Comparison of ENCODE assay signal across 1 cellular context in genomic region chr5:179382486-179382885, GRCh38.
TF ChIP-seq lines count a peak whose summit lies in the region.

No MANE protein-coding gene starts in this region.

TF ChIP-seq in HepG2, 621 proteins besides CTCF, POLR2A, EP300 and RAD21:
- TF ChIP-seq NR2F2 (IDR thresholded peaks at IDR 0.05; ENCODE audit: borderline replicate concordance, low read depth) (no peak), ZNF646 (CRISPR knock-in tag; IDR thresholded peaks at IDR 0.05) (no peak), HNRNPK (IDR thresholded peaks at IDR 0.05; ENCODE audit: low read depth, low read length, poor library complexity, severe bottlenecking) (no peak), HMGA1 (CRISPR knock-in tag; conservative IDR thresholded peaks at IDR 0.05) (no peak)
- TF ChIP-seq, protein P1, sequence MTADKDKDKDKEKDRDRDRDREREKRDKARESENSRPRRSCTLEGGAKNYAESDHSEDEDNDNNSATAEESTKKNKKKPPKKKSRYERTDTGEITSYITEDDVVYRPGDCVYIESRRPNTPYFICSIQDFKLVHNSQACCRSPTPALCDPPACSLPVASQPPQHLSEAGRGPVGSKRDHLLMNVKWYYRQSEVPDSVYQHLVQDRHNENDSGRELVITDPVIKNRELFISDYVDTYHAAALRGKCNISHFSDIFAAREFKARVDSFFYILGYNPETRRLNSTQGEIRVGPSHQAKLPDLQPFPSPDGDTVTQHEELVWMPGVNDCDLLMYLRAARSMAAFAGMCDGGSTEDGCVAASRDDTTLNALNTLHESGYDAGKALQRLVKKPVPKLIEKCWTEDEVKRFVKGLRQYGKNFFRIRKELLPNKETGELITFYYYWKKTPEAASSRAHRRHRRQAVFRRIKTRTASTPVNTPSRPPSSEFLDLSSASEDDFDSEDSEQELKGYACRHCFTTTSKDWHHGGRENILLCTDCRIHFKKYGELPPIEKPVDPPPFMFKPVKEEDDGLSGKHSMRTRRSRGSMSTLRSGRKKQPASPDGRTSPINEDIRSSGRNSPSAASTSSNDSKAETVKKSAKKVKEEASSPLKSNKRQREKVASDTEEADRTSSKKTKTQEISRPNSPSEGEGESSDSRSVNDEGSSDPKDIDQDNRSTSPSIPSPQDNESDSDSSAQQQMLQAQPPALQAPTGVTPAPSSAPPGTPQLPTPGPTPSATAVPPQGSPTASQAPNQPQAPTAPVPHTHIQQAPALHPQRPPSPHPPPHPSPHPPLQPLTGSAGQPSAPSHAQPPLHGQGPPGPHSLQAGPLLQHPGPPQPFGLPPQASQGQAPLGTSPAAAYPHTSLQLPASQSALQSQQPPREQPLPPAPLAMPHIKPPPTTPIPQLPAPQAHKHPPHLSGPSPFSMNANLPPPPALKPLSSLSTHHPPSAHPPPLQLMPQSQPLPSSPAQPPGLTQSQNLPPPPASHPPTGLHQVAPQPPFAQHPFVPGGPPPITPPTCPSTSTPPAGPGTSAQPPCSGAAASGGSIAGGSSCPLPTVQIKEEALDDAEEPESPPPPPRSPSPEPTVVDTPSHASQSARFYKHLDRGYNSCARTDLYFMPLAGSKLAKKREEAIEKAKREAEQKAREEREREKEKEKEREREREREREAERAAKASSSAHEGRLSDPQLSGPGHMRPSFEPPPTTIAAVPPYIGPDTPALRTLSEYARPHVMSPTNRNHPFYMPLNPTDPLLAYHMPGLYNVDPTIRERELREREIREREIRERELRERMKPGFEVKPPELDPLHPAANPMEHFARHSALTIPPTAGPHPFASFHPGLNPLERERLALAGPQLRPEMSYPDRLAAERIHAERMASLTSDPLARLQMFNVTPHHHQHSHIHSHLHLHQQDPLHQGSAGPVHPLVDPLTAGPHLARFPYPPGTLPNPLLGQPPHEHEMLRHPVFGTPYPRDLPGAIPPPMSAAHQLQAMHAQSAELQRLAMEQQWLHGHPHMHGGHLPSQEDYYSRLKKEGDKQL (CRISPR knock-in tag; IDR thresholded peaks at IDR 0.05; ENCODE audit: low read depth), result no peak
